In the genomic region with DNA sequence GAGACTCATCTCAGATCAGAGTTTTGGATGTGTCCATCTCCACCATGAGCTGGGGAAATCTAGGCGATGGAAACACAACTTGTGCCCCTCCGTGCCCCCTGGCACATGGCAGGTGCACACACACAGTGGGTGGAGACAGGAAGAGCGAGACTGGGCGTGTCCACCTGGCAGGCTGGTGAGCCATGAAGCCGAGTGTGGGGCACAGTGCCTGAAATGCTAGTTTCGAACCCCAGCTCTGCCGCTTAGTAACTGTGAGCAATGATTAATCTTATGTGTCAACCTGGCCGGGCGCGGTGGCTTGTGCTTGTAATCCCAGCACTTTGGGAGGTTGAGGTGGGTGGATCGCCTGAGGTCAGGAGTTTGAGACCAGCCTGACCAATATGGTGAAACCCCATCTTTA, we compare ENCODE assay signal across 23 cellular contexts.
"Had no signal": no experiment of that assay in that cellular context is flagged by ENCODE, and none has a peak within 500 bp of the region (broad histone marks: within the 10 kb centered on the region; RNA-seq: fewer than 3 reads in every experiment).

No MANE protein-coding gene starts in this region.

- H3K27me3 ChIP-seq: ovary, right lobe of liver, thyroid gland, upper lobe of right lung had no signal

- H3K4me1 ChIP-seq: thyroid gland had no signal

- FAIRE-seq: keratinocyte had no signal

- H3K4me3 ChIP-seq: coronary artery, heart left ventricle, lung, ovary, psoas muscle, right lobe of liver, skin epidermis, thyroid gland, upper lobe of right lung had no signal

- ATAC-seq: activated CD8-positive, alpha-beta memory T cell treated with anti-CD3 and anti-CD28 coated beads, Interleukin-2, amount 10 ng/mL, durations not matched to agents 7 days and 5 days; activated CD8-positive, alpha-beta T cell treated with anti-CD3 and anti-CD28 coated beads for 36 hours; activated naive CD8-positive, alpha-beta T cell treated with anti-CD3 and anti-CD28 coated beads, Interleukin-2, amount 50 U/mL, for 24 hours; heart left ventricle; natural killer cell treated with Interleukin-12 subunit alpha and Interleukin-12 subunit beta and Interleukin-15 and Interleukin-18, amount 100 ng/mL, for 72 hours; psoas muscle; upper lobe of right lung had no signal

- H3K9me3 ChIP-seq: ovary, psoas muscle, thyroid gland, upper lobe of right lung had no signal

- H3K27ac ChIP-seq: coronary artery, epithelial cell of prostate, heart left ventricle, ovary, psoas muscle, right lobe of liver, skin epidermis, thyroid gland, upper lobe of right lung had no signal

- DNase-seq: activated CD4-positive, alpha-beta T cell treated with anti-CD3 and anti-CD28 coated beads, Interleukin-2, amount 10 ng/mL, durations not matched to agents 7 days and 5 days; activated CD4-positive, CD25-positive, alpha-beta regulatory T cell treated with anti-CD3 and anti-CD28 coated beads, Interleukin-2, amount 50 U/mL, for 72 hours; activated CD8-positive, alpha-beta memory T cell treated with anti-CD3 and anti-CD28 coated beads, Interleukin-2, amount 10 ng/mL, durations not matched to agents 7 days and 5 days; activated CD8-positive, alpha-beta T cell treated with anti-CD3 and anti-CD28 coated beads for 36 hours; activated gamma-delta T cell; activated naive CD4-positive, alpha-beta T cell treated with anti-CD3 and anti-CD28 coated beads, Interleukin-2, amount 50 U/mL, for 16 hours; activated naive CD8-positive, alpha-beta T cell treated with anti-CD3 and anti-CD28 coated beads, Interleukin-2, amount 50 U/mL, for 24 hours; activated T-cell treated with anti-CD3 and anti-CD28 coated beads for 4 hours; cerebellar nuclear complex; ovary; psoas muscle; stimulated activated CD4-positive, alpha-beta T cell treated with anti-CD3 and anti-CD28 coated beads, Interleukin-2, amount 100 ng/mL, for 24 hours; stimulated activated naive CD4-positive, alpha-beta T cell; thyroid gland; upper lobe of right lung had no signal

- H3K36me3 ChIP-seq: heart left ventricle, ovary, right lobe of liver, thyroid gland, upper lobe of right lung had no signal
